ENCODE assay signal across 17 cellular contexts in the genomic region with DNA sequence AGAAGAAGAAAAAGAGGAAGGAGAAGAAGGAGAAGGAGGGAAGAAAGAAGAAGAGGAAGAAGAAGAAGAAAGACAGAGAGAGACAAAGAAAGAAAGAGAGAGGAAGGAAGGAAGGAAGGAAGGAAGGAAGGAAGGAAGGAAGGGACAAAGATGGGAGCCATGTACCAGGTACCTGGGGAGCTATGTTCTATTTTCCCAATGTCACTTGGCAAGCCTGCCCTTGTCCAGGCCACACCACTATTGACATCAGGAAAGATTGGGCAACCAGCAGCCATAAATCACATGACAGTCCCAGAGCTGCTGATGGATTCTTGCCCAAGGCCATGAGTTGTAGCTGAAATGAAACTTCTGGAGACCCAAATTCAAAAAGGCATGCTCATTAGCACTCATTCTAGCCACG. TPM values are rescaled to one million over a fixed set of nuclear protein-coding genes. Genes with fewer than 3 reads are reported as not detected.
DNase-seq lines count a peak whose midpoint lies in the region; ATAC-seq and TF ChIP-seq lines count a peak whose summit lies in the region.
"Had no signal": no experiment of that assay in that cellular context is flagged by ENCODE, and none has a peak within 500 bp of the region (broad histone marks: within the 10 kb centered on the region; RNA-seq: fewer than 3 reads in every experiment).

No MANE protein-coding gene starts in this region.

- H3K27ac Mint-ChIP-seq in CD14-positive monocyte: peak overlapping the region; percentile 80 to 93 (median 90)
- H3K27ac Mint-ChIP-seq: HFFc6, mesothelial cell of epicardium had no signal

- H3K9me3 ChIP-seq in psoas muscle: no peaks in the 10 kb centered on the region
- H3K9me3 ChIP-seq in HAP-1: no peaks in the 10 kb centered on the region
- H3K9me3 ChIP-seq: MG63, neutrophil had no signal

- H3K4me3 ChIP-seq in psoas muscle (no peak overlapping the region), HAP-1 (no peak overlapping the region)
- H3K4me3 ChIP-seq: MG63 had no signal

- peak; percentile 69 for DNase-seq in CD14-positive monocyte (ENCODE audit: low spot score)
- peak; percentile 12 for DNase-seq in OCI-M1 (lab: John Stamatoyannopoulos, UW)
- DNase-seq in globus pallidus (ENCODE audit: low spot score): peak; percentile 9
- peak; percentile 28 to 71 for DNase-seq in psoas muscle
- DNase-seq in HAP-1 (ENCODE audit: low spot score in 2 of 2): no peak
- no peak for DNase-seq in cerebellar nuclear complex (lab: John Stamatoyannopoulos, UW)
- DNase-seq in activated CD4-positive, CD25-positive, alpha-beta regulatory T cell (lab: John Stamatoyannopoulos, UW): no peak
- DNase-seq: activated naive CD4-positive, alpha-beta T cell; AML-193; HFFc6; MG63; small intestine; stimulated activated naive CD4-positive, alpha-beta T cell had no signal

- H3K27me3 ChIP-seq in psoas muscle (ENCODE audit: insufficient read depth in 3 of 3, low read length in 2 of 3): no peaks in the 10 kb centered on the region
- no peaks in the 10 kb centered on the region for H3K27me3 ChIP-seq in HAP-1 (ENCODE audit: low read depth)

- H3K9me3 Mint-ChIP-seq in CD14-positive monocyte: peaks cover 0 to 4% (median 3%) of the 10 kb centered on the region in 7 donors
- H3K9me3 Mint-ChIP-seq: HFFc6, mesothelial cell of epicardium had no signal

- in situ Hi-C loops in HAP-1 (cut with MboI; ENCODE audit: low sequenced_read_pairs): no loop called here

- ATAC-seq in psoas muscle (peak; percentile 56 to 75 (median 62)), HG02884 (IDR thresholded peaks at IDR 0.05; ENCODE audit: unreplicated experiment) (no peak)

- WGBS in psoas muscle, 3 donors: 9 to 15% (median 14%) methylated on average over 1 of the region's 1 CpG

- H3K36me3 ChIP-seq in psoas muscle (ENCODE audit: insufficient read depth in 1 of 2, low read depth in 1 of 2): no peaks in the 10 kb centered on the region
- H3K36me3 ChIP-seq in HAP-1 (replicated peaks): no peaks in the 10 kb centered on the region
- H3K36me3 ChIP-seq: MG63, neutrophil had no signal

- peaks cover under 1 to 6% of the 10 kb centered on the region in 2 donors for H3K36me3 Mint-ChIP-seq in CD14-positive monocyte
- H3K36me3 Mint-ChIP-seq: mesothelial cell of epicardium had no signal

- H3K27me3 Mint-ChIP-seq in CD14-positive monocyte (ENCODE audit: low read depth in 3 of 3): peaks cover 0 to 8% (median 3%) of the 10 kb centered on the region in 3 donors

- no peak overlapping the region for H3K4me3 Mint-ChIP-seq in CD14-positive monocyte
- H3K4me3 Mint-ChIP-seq: HFFc6, mesothelial cell of epicardium had no signal

- H3K4me1 Mint-ChIP-seq in CD14-positive monocyte: peaks cover 89% of the 10 kb centered on the region

- intact Hi-C loops in CD14-positive monocyte (cut with micrococcal nuclease) (loop anchor here in 1 of 2 donors (2.0 kb wide), 1 partner anchor 83 kb away; no protein-coding TSS in a partner anchor), psoas muscle (cut with DNase I) (loop anchor here in 1 of 2 donors (2.0 kb wide), 1 partner anchor 73 kb away; no protein-coding TSS in a partner anchor)

- H3K4me1 ChIP-seq in psoas muscle: no peaks in the 10 kb centered on the region
- no peaks in the 10 kb centered on the region for H3K4me1 ChIP-seq in HAP-1

- TF ChIP-seq CTCF in CD14-positive monocyte (IDR thresholded peaks at IDR 0.05): no peak
- no peak for TF ChIP-seq CTCF in psoas muscle (IDR thresholded peaks at IDR 0.05)

- no peak overlapping the region for H3K27ac ChIP-seq in psoas muscle
- H3K27ac ChIP-seq: neutrophil had no signal

RNA-seq across cellular contexts. Expression of gene CES1, which starts 2.7 kb away (rescaled TPM):
- polyA plus RNA-seq in CD14-positive monocyte: 100 to 1,000 TPM in 1 of 2 donors, 10 to 100 TPM in 1; 38.4 to 190 TPM
- 1 to 10 TPM; 1.3 to 4.9 (median 2.9) TPM for total RNA-seq in psoas muscle
- polyA plus RNA-seq in psoas muscle: 1 to 10 TPM; 1.5 to 3.8 (median 3.4) TPM
- total RNA-seq: HFFc6 had no signal

RNA-seq across cellular contexts. Expression of gene CES5A, which starts 39.6 kb away (rescaled TPM):
- polyA plus RNA-seq in CD14-positive monocyte (not detected), psoas muscle (under 1 TPM in 1 of 3 donors, not detected in 2; 0.03 TPM)
- not detected for total RNA-seq in psoas muscle
- total RNA-seq: fibroblast of villous mesenchyme, HFFc6, mesothelial cell of epicardium had no signal

Comparison
In these comparisons a context has a peak if more than half of its experiments do, and no peak if none do; other contexts are left out.
1. DNase-seq: peak in CD14-positive monocyte (single experiment), OCI-M1 (single experiment), globus pallidus (single experiment) and psoas muscle (2 of 2); none in HAP-1 (0 of 2), cerebellar nuclear complex (0 of 2) and activated CD4-positive, CD25-positive, alpha-beta regulatory T cell (0 of 4).
2. RNA of gene CES1, which starts 2.7 kb away (polyA plus RNA-seq): 38.4 to 190 TPM in CD14-positive monocyte; 1.5 to 3.8 TPM in psoas muscle; every median in the first group is over 4 times any median in the second.